20 cellular contexts compared by ENCODE assay signal in genomic region chrX:44785652-44786051, GRCh38. TPM values are rescaled to one million over a fixed set of nuclear protein-coding genes. Genes with fewer than 3 reads are reported as not detected.
DNase-seq lines count a peak whose midpoint lies in the region; ATAC-seq and TF ChIP-seq lines count a peak whose summit lies in the region.
"Had no signal": no experiment of that assay in that cellular context is flagged by ENCODE, and none has a peak within 500 bp of the region (broad histone marks: within the 10 kb centered on the region; RNA-seq: fewer than 3 reads in every experiment).

No MANE protein-coding gene starts in this region.

- TF ChIP-seq CTCF in epithelial cell of esophagus (IDR thresholded peaks at IDR 0.05; ENCODE audit: insufficient read depth, low read depth, low read length, missing control alignments): no peak

- peak; percentile 59 for DNase-seq in GM04503 (ENCODE audit: low read depth)
- DNase-seq in RKO (ENCODE audit: low spot score): peak; percentile 96
- DNase-seq in epithelial cell of esophagus (ENCODE audit: low read depth): peak; percentile 89
- peak; percentile 72 for DNase-seq in renal cortical epithelial cell (ENCODE audit: low read depth)
- DNase-seq in DMS79 (lab: John Stamatoyannopoulos, UW): no peak
- no peak for DNase-seq in central memory CD4-positive, alpha-beta T cell
- DNase-seq: activated CD4-positive, alpha-beta T cell treated with anti-CD3 and anti-CD28 coated beads, Interleukin-2, amount 10 ng/mL, durations not matched to agents 7 days and 5 days; activated T-cell treated with anti-CD3 and anti-CD28 coated beads, Interleukin-2, amount 50 U/mL, for 48 hours; amygdala; gastrocnemius medialis; NCI-H2029; NCI-H526 treated with DMSO at 0.1 percent for 48 hours; sigmoid colon; upper lobe of left lung had no signal

- ATAC-seq in GM18498 (IDR thresholded peaks at IDR 0.05; ENCODE audit: unreplicated experiment) (no peak), HG03520 (IDR thresholded peaks at IDR 0.05; ENCODE audit: unreplicated experiment) (no peak)
- ATAC-seq: gastrocnemius medialis; HCT116; stimulated activated effector memory CD8-positive, alpha-beta T cell treated with anti-CD3 and anti-CD28 coated beads, Interleukin-12 subunit alpha, Interleukin-12 subunit beta, amount 100 ng/mL, for 72 hours had no signal

- no peak overlapping the region for H3K4me3 ChIP-seq in epithelial cell of esophagus (ENCODE audit: low read length)
- H3K4me3 ChIP-seq: dorsolateral prefrontal cortex, gastrocnemius medialis, sigmoid colon, upper lobe of left lung had no signal

RNA-seq across cellular contexts. Expression of gene DUSP21, which starts 58.2 kb away (rescaled TPM):
- total RNA-seq in renal cortical epithelial cell: not detected in 2 replicates
- total RNA-seq: activated CD4-positive, alpha-beta T cell treated with anti-CD3 and anti-CD28 coated beads, Interleukin-2, amount 10 ng/mL, durations not matched to agents 7 days and 5 days; dorsolateral prefrontal cortex; gastrocnemius medialis; sigmoid colon; T-helper 2 cell treated with Interferon-gamma antibody and Interleukin-4, amounts not matched to agents 100 ng/mL and 5 ng/mL, for 36 hours; upper lobe of left lung had no signal

Comparison
In these comparisons a context has a peak if more than half of its experiments do, and no peak if none do; other contexts are left out.
1. DNase-seq: peak in GM04503 (single experiment), RKO (single experiment), epithelial cell of esophagus (single experiment) and renal cortical epithelial cell (single experiment); none in DMS79 (single experiment) and central memory CD4-positive, alpha-beta T cell (single experiment).